32 cellular contexts compared by ENCODE assay signal in genomic region chr17:77746901-77747620, GRCh38.
DNase-seq lines count a peak whose midpoint lies in the region; ATAC-seq and TF ChIP-seq lines count a peak whose summit lies in the region.
"Had no signal": no experiment of that assay in that cellular context is flagged by ENCODE, and none has a peak within 500 bp of the region (broad histone marks: within the 10 kb centered on the region; RNA-seq: fewer than 3 reads in every experiment).

No MANE protein-coding gene starts in this region.

- H4K91ac ChIP-seq in H9 (ENCODE audit: insufficient read length, low read depth, low read length) = no peak overlapping the region

- H3K27ac ChIP-seq in H9 (ENCODE audit: insufficient read length, low read depth, low read length) (no peak overlapping the region), RWPE2 (ENCODE audit: poor library complexity, severe bottlenecking) (no peak overlapping the region)
- H3K27ac ChIP-seq: heart right ventricle, pancreas, right atrium auricular region, RWPE1, SK-N-MC, testis had no signal

- peaks cover 0 to 20% (median 0%) of the 10 kb centered on the region in 3 experiments; a peak in 3 of 7 replicates for H3K36me3 Mint-ChIP-seq in H9 (ENCODE audit: insufficient read depth in 1 of 3, low read depth in 3 of 3)
- no peaks in the 10 kb centered on the region for H3K36me3 Mint-ChIP-seq in activated CD4-positive, alpha-beta memory T cell treated with anti-CD3 and anti-CD28 coated beads for 36 hours
- H3K36me3 Mint-ChIP-seq: activated CD8-positive, alpha-beta memory T cell treated with anti-CD3 and anti-CD28 coated beads, Interleukin-2, amount 10 ng/mL, durations not matched to agents 7 days and 5 days; CD4-positive, CD25-positive, alpha-beta regulatory T cell had no signal

- no peaks in the 10 kb centered on the region for H3K9me3 ChIP-seq in H9 (ENCODE audit: control insufficient read depth, low read depth, low read length)
- no peaks in the 10 kb centered on the region for H3K9me3 ChIP-seq in RWPE2 (ENCODE audit: severe bottlenecking)
- H3K9me3 ChIP-seq: pancreas, right atrium auricular region, testis had no signal

- no peaks in the 10 kb centered on the region for H3K79me1 ChIP-seq in H9 (ENCODE audit: insufficient read depth, low read depth, low read length, poor library complexity, severe bottlenecking)

- intact Hi-C loops in activated CD4-positive, alpha-beta memory T cell treated with anti-CD3 and anti-CD28 coated beads for 36 hours (cut with micrococcal nuclease) = no loop called here

- H3K27me3 Mint-ChIP-seq in H9 (ENCODE audit: low read depth) = peaks cover 41% of the 10 kb centered on the region
- peaks cover 4% of the 10 kb centered on the region for H3K27me3 Mint-ChIP-seq in activated CD4-positive, alpha-beta memory T cell treated with anti-CD3 and anti-CD28 coated beads for 36 hours

- TF ChIP-seq CTCF in H9 (conservative IDR thresholded peaks at IDR 0.05) = no peak; the same call in 2 of the 3 replicates
- TF ChIP-seq CTCF in RWPE2 (IDR thresholded peaks at IDR 0.05; ENCODE audit: poor library complexity, severe bottlenecking) = no peak

- POLR2A ChIA-PET in activated CD4-positive, alpha-beta memory T cell treated with anti-CD3 and anti-CD28 coated beads for 36 hours (lab: Charles Lee) = no interaction called here

- no peak overlapping the region for H3K4me3 ChIP-seq in RWPE2 (ENCODE audit: severe bottlenecking)
- H3K4me3 ChIP-seq: heart right ventricle, pancreas, right atrium auricular region, SK-N-MC, testis had no signal

- H3K27me3 ChIP-seq in H9 (ENCODE audit: insufficient read depth, low read length) (no peaks in the 10 kb centered on the region), RWPE2 (ENCODE audit: insufficient read depth, poor library complexity, severe bottlenecking) (no peaks in the 10 kb centered on the region)
- H3K27me3 ChIP-seq: heart right ventricle, pancreas, right atrium auricular region, testis had no signal

- no peak overlapping the region for H3K9ac ChIP-seq in H9 (ENCODE audit: extremely low read depth, insufficient read length, low read length)

- H3K4me3 Mint-ChIP-seq in H9 = no peak overlapping the region
- H3K4me3 Mint-ChIP-seq in activated CD4-positive, alpha-beta memory T cell treated with anti-CD3 and anti-CD28 coated beads for 36 hours = no peak overlapping the region
- H3K4me3 Mint-ChIP-seq: activated CD8-positive, alpha-beta memory T cell treated with anti-CD3 and anti-CD28 coated beads, Interleukin-2, amount 10 ng/mL, durations not matched to agents 7 days and 5 days; CD4-positive, CD25-positive, alpha-beta regulatory T cell; dendritic cell treated with granulocyte-macrophage colony-stimulating factor and Interleukin-4, amounts not matched to agents 40 ng/mL and 50 ng/mL, for 4 days; naive thymus-derived CD8-positive, alpha-beta T cell had no signal

- H4K8ac ChIP-seq in H9 (replicated peaks; ENCODE audit: insufficient read length, low read depth, low read length) = no peak overlapping the region

- H2BK5ac ChIP-seq in H9 (ENCODE audit: insufficient read length, low read length) = no peak overlapping the region

- H3K4me2 ChIP-seq in H9 (ENCODE audit: insufficient read depth, insufficient read length, low read length) = no peak overlapping the region

- H2BK15ac ChIP-seq in H9 (ENCODE audit: low read depth, low read length) = no peak overlapping the region

- H2BK12ac ChIP-seq in H9 (ENCODE audit: insufficient read length, low read depth, low read length) = no peak overlapping the region

- H3K56ac ChIP-seq in H9 (ENCODE audit: insufficient read length, low read depth, low read length) = no peak overlapping the region

- H3K18ac ChIP-seq in H9 (ENCODE audit: insufficient read length, low read depth, low read length) = no peak overlapping the region

- ATAC-seq in RWPE2 (ENCODE audit: low read depth) = no peak
- ATAC-seq: activated CD8-positive, alpha-beta memory T cell treated with anti-CD3 and anti-CD28 coated beads, Interleukin-2, amount 10 ng/mL, durations not matched to agents 7 days and 5 days; heart right ventricle; HepG2; naive thymus-derived CD8-positive, alpha-beta T cell; pancreas; stimulated activated naive CD8-positive, alpha-beta T cell treated with anti-CD3 and anti-CD28 coated beads, Interleukin-15, Interleukin-2, amounts not matched to agents 100 U/mL and 50 U/mL, for 24 hours had no signal

- H3K4me1 ChIP-seq in H9 (ENCODE audit: insufficient read depth, low read length) (peaks cover 2% of the 10 kb centered on the region; the same call in 1 of the 2 replicates), RWPE2 (ENCODE audit: insufficient read depth, poor library complexity, severe bottlenecking) (no peaks in the 10 kb centered on the region)
- H3K4me1 ChIP-seq: pancreas, right atrium auricular region, testis had no signal

- no peak overlapping the region for H3K14ac ChIP-seq in H9 (ENCODE audit: insufficient read depth, low read length)

- DNase-seq in H9 = no peak
- peak; percentile 26 for DNase-seq in RWPE2 (ENCODE audit: low spot score)
- DNase-seq in left kidney (ENCODE audit: low read depth, low spot score) = peak; percentile 69
- DNase-seq in retina = peak; percentile 62
- DNase-seq in cerebellum (ENCODE audit: low spot score) = no peak
- no peak for DNase-seq in nucleus accumbens (lab: John Stamatoyannopoulos, UW)
- no peak for DNase-seq in activated CD4-positive, alpha-beta memory T cell treated with anti-CD3 and anti-CD28 coated beads for 36 hours
- no peak for DNase-seq in SW 1271 (lab: John Stamatoyannopoulos, UW)
- DNase-seq: activated CD8-positive, alpha-beta memory T cell treated with anti-CD3 and anti-CD28 coated beads, Interleukin-2, amount 10 ng/mL, durations not matched to agents 7 days and 5 days; activated gamma-delta T cell treated with Interleukin-2 at 50 U/mL for 16 hours; activated T-cell treated with anti-CD3 and anti-CD28 coated beads, Interleukin-2, amount 50 U/mL, for 48 hours; AML-193; Calu3; CD4-positive, CD25-positive, alpha-beta regulatory T cell; central memory CD4-positive, alpha-beta T cell; foreskin melanocyte; heart right ventricle; Karpas-422; NCI-H1417; NCI-H2029 treated with DMSO at 0.1 percent for 48 hours; NCI-H446; OCI-M1; stimulated activated CD4-positive, alpha-beta T cell treated with anti-CD3 and anti-CD28 coated beads, Interleukin-2, amount 100 ng/mL, for 24 hours; stimulated activated naive CD8-positive, alpha-beta T cell treated with anti-CD3 and anti-CD28 coated beads, Interleukin-15, Interleukin-2, amounts not matched to agents 100 U/mL and 50 U/mL, for 24 hours; testis had no signal

- no peak overlapping the region for H2AFZ ChIP-seq in H9 (ENCODE audit: low read length)

- H3K4ac ChIP-seq in H9 (ENCODE audit: low read depth, low read length) = no peak overlapping the region

- CTCF ChIA-PET in activated CD4-positive, alpha-beta memory T cell treated with anti-CD3 and anti-CD28 coated beads for 36 hours (lab: Charles Lee) = no interaction called here

- no peaks in the 10 kb centered on the region for H3K23me2 ChIP-seq in H9 (ENCODE audit: insufficient read length, low read depth, low read length, poor library complexity, severe bottlenecking)

- H3T11ph ChIP-seq in H9 (ENCODE audit: low read length) = no peak overlapping the region

- no peaks in the 10 kb centered on the region for H4K20me1 ChIP-seq in H9 (ENCODE audit: control insufficient read depth, insufficient read depth, insufficient read length)

- no peak overlapping the region for H2BK120ac ChIP-seq in H9 (ENCODE audit: low read depth, low read length, poor library complexity, severe bottlenecking)

- no peak overlapping the region for H4K5ac ChIP-seq in H9 (ENCODE audit: insufficient read length, low read depth, low read length)

- peak overlapping the region; percentile 18 to 64 (median 45); a peak in 3 of 7 replicates for H3K27ac Mint-ChIP-seq in H9
- no peak overlapping the region for H3K27ac Mint-ChIP-seq in activated CD4-positive, alpha-beta memory T cell treated with anti-CD3 and anti-CD28 coated beads for 36 hours
- H3K27ac Mint-ChIP-seq: activated CD8-positive, alpha-beta memory T cell treated with anti-CD3 and anti-CD28 coated beads, Interleukin-2, amount 10 ng/mL, durations not matched to agents 7 days and 5 days; dendritic cell treated with granulocyte-macrophage colony-stimulating factor and Interleukin-4, amounts not matched to agents 40 ng/mL and 50 ng/mL, for 4 days had no signal

- H3K36me3 ChIP-seq in RWPE2 (ENCODE audit: low read depth) = no peaks in the 10 kb centered on the region
- H3K36me3 ChIP-seq: heart right ventricle, pancreas, right atrium auricular region had no signal

- H2AK5ac ChIP-seq in H9 (ENCODE audit: insufficient read length, low read length) = no peak overlapping the region

- H3K9me3 Mint-ChIP-seq in H9 = peaks cover 0 to 16% of the 10 kb centered on the region in 2 experiments; a peak in 2 of 5 replicates
- H3K9me3 Mint-ChIP-seq in activated CD4-positive, alpha-beta memory T cell treated with anti-CD3 and anti-CD28 coated beads for 36 hours = peaks cover 7% of the 10 kb centered on the region
- H3K9me3 Mint-ChIP-seq: dendritic cell treated with granulocyte-macrophage colony-stimulating factor and Interleukin-4, amounts not matched to agents 40 ng/mL and 50 ng/mL, for 4 days had no signal

- no peak overlapping the region for H3K23ac ChIP-seq in H9 (ENCODE audit: insufficient read length, low read depth, low read length)

- peaks cover 54 to 60% of the 10 kb centered on the region in 2 experiments for H3K4me1 Mint-ChIP-seq in H9
- no peaks in the 10 kb centered on the region for H3K4me1 Mint-ChIP-seq in activated CD4-positive, alpha-beta memory T cell treated with anti-CD3 and anti-CD28 coated beads for 36 hours (ENCODE audit: low read depth)
- H3K4me1 Mint-ChIP-seq: activated CD8-positive, alpha-beta memory T cell treated with anti-CD3 and anti-CD28 coated beads, Interleukin-2, amount 10 ng/mL, durations not matched to agents 7 days and 5 days; CD4-positive, CD25-positive, alpha-beta regulatory T cell; naive thymus-derived CD8-positive, alpha-beta T cell had no signal

- no CpG with 5 or more reads among the region's 8 CpGs for WGBS in H9 (ENCODE audit: extremely low coverage, insufficient read length, low lambda C conversion rate)

- H3K79me2 ChIP-seq in H9 (ENCODE audit: insufficient read depth, low read length) = no peaks in the 10 kb centered on the region

- H2BK20ac ChIP-seq in H9 (ENCODE audit: low read depth, low read length, poor library complexity, severe bottlenecking) = no peak overlapping the region

Comparison
In these comparisons a context has a peak if more than half of its experiments do, and no peak if none do; other contexts are left out.
1. DNase-seq: peak in RWPE2 (single experiment), left kidney (single experiment) and retina (single experiment); none in H9 (single experiment), cerebellum (single experiment), nucleus accumbens (0 of 56), activated CD4-positive, alpha-beta memory T cell treated with anti-CD3 and anti-CD28 coated beads for 36 hours (single experiment) and SW 1271 (0 of 2).